ENCODE assay signal across 8 cellular contexts in genomic region chr6:27752038-27752885, GRCh38.
A peak's percentile ranks its signal among the peaks of the same experiment; 100 is the strongest.
DNase-seq lines count a peak whose midpoint lies in the region; ATAC-seq and TF ChIP-seq lines count a peak whose summit lies in the region.

No MANE protein-coding gene starts in this region.

- H4K91ac ChIP-seq in trophoblast cell (ENCODE audit: low read depth, low read length): no peak overlapping the region

- H3K9me3 ChIP-seq in DOHH2 (ENCODE audit: control insufficient read depth, insufficient read depth, low read length) (no peaks in the 10 kb centered on the region), SK-N-SH (no peaks in the 10 kb centered on the region), trophoblast cell (ENCODE audit: insufficient read depth, low read depth, low read length) (no peaks in the 10 kb centered on the region)

- CTCF ChIA-PET in HEK293T (lab: Yijun Ruan, JAX) (interaction anchor here (0.6 to 1.4 kb wide), 15 partner anchors 13 to 564 kb away, joined by 3 to 9 read pairs (median 4); no protein-coding TSS in a partner anchor), SK-N-SH (lab: Yijun Ruan, JAX) (interaction anchor here (0.6 to 3.9 kb wide), 35 partner anchors 9 to 1828 kb away, joined by 3 to 41 read pairs (median 4); partner anchors contain the start of gene ZNF184)

- DNase-seq in HEK293T (ENCODE audit: extremely low spot score) (peak; percentile 56), NCI-H1105 (lab: John Stamatoyannopoulos, UW) (peak; percentile 81), SK-N-SH (peak; percentile 53), amniotic epithelial cell (ENCODE audit: low read depth) (peak; percentile 77), left cardiac atrium (peak; percentile 42), trophoblast cell (peak; percentile 67 to 97), GM19240 (ENCODE audit: insufficient read length, low spot score) (no peak)

- peak; percentile 81 for TF ChIP-seq RAD21 in SK-N-SH (IDR thresholded peaks at IDR 0.05; ENCODE audit: low read length)

- no peak overlapping the region for H4K12ac ChIP-seq in trophoblast cell (ENCODE audit: low read depth, low read length)

- ATAC-seq in left cardiac atrium: peak; percentile 89 to 92

- no peak overlapping the region for H3K14ac ChIP-seq in trophoblast cell (ENCODE audit: low read length)

- H2BK12ac ChIP-seq in trophoblast cell (ENCODE audit: low read length): no peak overlapping the region

- no peak overlapping the region for H2AK5ac ChIP-seq in trophoblast cell (ENCODE audit: low read length)

- peak overlapping the region; percentile 98 for H3K4me2 ChIP-seq in DOHH2 (ENCODE audit: low read length)
- H3K4me2 ChIP-seq in SK-N-SH: peak overlapping the region; percentile 88
- H3K4me2 ChIP-seq in trophoblast cell (ENCODE audit: low read length): peak overlapping the region; percentile 75

- H3K9me2 ChIP-seq in DOHH2 (replicated peaks; ENCODE audit: control insufficient read depth, low read length) (no peaks in the 10 kb centered on the region), SK-N-SH (no peaks in the 10 kb centered on the region)

- peaks cover under 1% of the 10 kb centered on the region for H3K79me1 ChIP-seq in trophoblast cell (ENCODE audit: low read length)

- TF ChIP-seq CTCF in DOHH2 (IDR thresholded peaks at IDR 0.05; ENCODE audit: low read depth, low read length, poor library complexity, severe bottlenecking) (peak; percentile 73), SK-N-SH (IDR thresholded peaks at IDR 0.05) (peak; percentile 80)

- H2AFZ ChIP-seq in SK-N-SH (ENCODE audit: low read depth) (peak overlapping the region; percentile 99), trophoblast cell (ENCODE audit: insufficient read depth, low read length, poor library complexity) (no peak overlapping the region)

- POLR2A ChIA-PET in HEK293T (lab: Yijun Ruan, JAX) (interaction anchor here (0.7 to 1.6 kb wide), 12 partner anchors 20 to 565 kb away, joined by 3 to 7 read pairs (median 4); a partner anchor contains a TSS), SK-N-SH (lab: Yijun Ruan, JAX) (interaction anchor here (0.6 kb wide), 1 partner anchor 55 kb away, joined by 3 read pairs; a partner anchor contains a TSS)

- no peak overlapping the region for H3K4ac ChIP-seq in trophoblast cell (ENCODE audit: low read depth, low read length)

- peaks cover 16% of the 10 kb centered on the region for H3F3A ChIP-seq in DOHH2 (ENCODE audit: control insufficient read depth, insufficient read depth)
- H3F3A ChIP-seq in SK-N-SH (replicated peaks; ENCODE audit: insufficient read depth): peaks cover 9% of the 10 kb centered on the region

- WGBS in SK-N-SH (ENCODE audit: low lambda C conversion rate): 18% methylated on average over 22 of the region's 24 CpGs
- no CpG with 5 or more reads among the region's 24 CpGs for WGBS in trophoblast cell (ENCODE audit: extremely low coverage, insufficient coverage, insufficient read length)

- no peak overlapping the region for H3K23ac ChIP-seq in trophoblast cell (ENCODE audit: low read length)

- H2BK120ac ChIP-seq in trophoblast cell (ENCODE audit: insufficient read depth, low read length, poor library complexity): no peak overlapping the region

- H3K79me2 ChIP-seq in DOHH2 (ENCODE audit: control insufficient read depth, low read length) (no peaks in the 10 kb centered on the region), SK-N-SH (ENCODE audit: insufficient read depth) (no peaks in the 10 kb centered on the region), trophoblast cell (ENCODE audit: control insufficient read depth, insufficient read depth, low read length, poor library complexity) (no peaks in the 10 kb centered on the region)

- H3K9ac ChIP-seq in SK-N-SH: peak overlapping the region; percentile 72
- no peak overlapping the region for H3K9ac ChIP-seq in trophoblast cell (ENCODE audit: low read length)

- H3K4me1 ChIP-seq in DOHH2 (ENCODE audit: control insufficient read depth, low read length): peaks cover 20% of the 10 kb centered on the region
- no peaks in the 10 kb centered on the region for H3K4me1 ChIP-seq in SK-N-SH (ENCODE audit: control insufficient read depth in 1 of 2, insufficient read depth in 2 of 2, low read depth in 1 of 2, low read length in 1 of 2)
- H3K4me1 ChIP-seq in trophoblast cell (ENCODE audit: control insufficient read depth in 1 of 2, insufficient read depth in 2 of 2, low read length in 2 of 2): peaks cover 0 to under 1% of the 10 kb centered on the region in 2 experiments

- H4K8ac ChIP-seq in trophoblast cell (ENCODE audit: low read depth, low read length): no peak overlapping the region

- no peaks in the 10 kb centered on the region for H3K36me3 ChIP-seq in DOHH2 (ENCODE audit: control insufficient read depth, low read length)
- no peaks in the 10 kb centered on the region for H3K36me3 ChIP-seq in SK-N-SH (replicated peaks in 1 of 2; ENCODE audit: control insufficient read depth in 1 of 2, insufficient read depth in 2 of 2, low read length in 1 of 2)
- H3K36me3 ChIP-seq in trophoblast cell (ENCODE audit: control insufficient read depth in 1 of 2, insufficient read depth in 2 of 2, low read length in 2 of 2): no peaks in the 10 kb centered on the region

- H2BK5ac ChIP-seq in trophoblast cell (ENCODE audit: low read depth, low read length, poor library complexity): no peak overlapping the region

- H3K18ac ChIP-seq in trophoblast cell (ENCODE audit: low read length): no peak overlapping the region

- peak overlapping the region; percentile 52; the same call in 1 of the 2 replicates for H3K27ac ChIP-seq in DOHH2 (ENCODE audit: low read depth, low read length)
- H3K27ac ChIP-seq in SK-N-SH (ENCODE audit: low read depth in 2 of 2, low read length in 1 of 2): peak overlapping the region; percentile 32 to 71; a peak in 1 of 4 replicates
- H3K27ac ChIP-seq in trophoblast cell (ENCODE audit: low read depth, low read length): no peak overlapping the region

- H3K27me3 ChIP-seq in DOHH2 (ENCODE audit: control insufficient read depth, low read length): peaks cover 12% of the 10 kb centered on the region
- peaks cover 11% of the 10 kb centered on the region; the same call in 1 of the 2 replicates for H3K27me3 ChIP-seq in SK-N-SH (ENCODE audit: insufficient read depth)
- H3K27me3 ChIP-seq in trophoblast cell (ENCODE audit: insufficient read depth, low read length): no peaks in the 10 kb centered on the region

- peak overlapping the region; percentile 100 for H3K4me3 ChIP-seq in DOHH2 (ENCODE audit: low read length)
- H3K4me3 ChIP-seq in SK-N-SH (ENCODE audit: low read depth in 2 of 2, low read length in 1 of 2): peak overlapping the region; percentile 66 to 97
- H3K4me3 ChIP-seq in trophoblast cell (ENCODE audit: low read depth, low read length): peak overlapping the region; percentile 93

- intact Hi-C loops in left cardiac atrium (cut with DNase I): loop anchor here (2.0 to 10.0 kb wide), 3 partner anchors 233 to 565 kb away; no protein-coding TSS in a partner anchor

- H4K20me1 ChIP-seq in DOHH2 (ENCODE audit: control insufficient read depth, insufficient read depth, low read depth, low read length) (no peaks in the 10 kb centered on the region), SK-N-SH (ENCODE audit: insufficient read depth) (no peaks in the 10 kb centered on the region)

- TF ChIP-seq EP300 in SK-N-SH (IDR thresholded peaks at IDR 0.05; ENCODE audit: borderline replicate concordance in 1 of 2, low read depth in 1 of 2, low read length in 1 of 2): no peak

TF ChIP-seq in HEK293T, 16 proteins besides CTCF, POLR2A, EP300 and RAD21 (continues in another document):
- TF ChIP-seq SUZ12 (IDR thresholded peaks at IDR 0.05) (no peak), FOXM1 (IDR thresholded peaks at IDR 0.05; ENCODE audit: borderline replicate concordance) (no peak), L3MBTL2 (conservative IDR thresholded peaks at IDR 0.05) (no peak), BHLHE40 (IDR thresholded peaks at IDR 0.05; ENCODE audit: borderline replicate concordance) (no peak), FOXK2 (IDR thresholded peaks at IDR 0.05) (no peak), PKNOX1 (IDR thresholded peaks at IDR 0.05) (no peak), ZNF384 (IDR thresholded peaks at IDR 0.05) (no peak), SP1 (IDR thresholded peaks at IDR 0.05) (no peak), HDGF (IDR thresholded peaks at IDR 0.05; ENCODE audit: borderline replicate concordance) (no peak), ARNT (IDR thresholded peaks at IDR 0.05) (no peak), FOXA1 (IDR thresholded peaks at IDR 0.05) (no peak), CTBP1 (IDR thresholded peaks at IDR 0.05; ENCODE audit: borderline replicate concordance) (no peak)

TF ChIP-seq in SK-N-SH, 30 proteins besides CTCF, POLR2A, EP300 and RAD21 (continues in another document):
- TF ChIP-seq MXI1 (IDR thresholded peaks at IDR 0.05; ENCODE audit: low read depth, low read length) (peak; percentile 27; the same call in 1 of the 2 replicates), TCF12 (IDR thresholded peaks at IDR 0.05) (no peak), PBX3 (IDR thresholded peaks at IDR 0.05) (no peak), NFIC (IDR thresholded peaks at IDR 0.05; ENCODE audit: borderline replicate concordance) (no peak), CHD2 (IDR thresholded peaks at IDR 0.05; ENCODE audit: low read length, partially characterized antibody) (peak; percentile 48), MAX (IDR thresholded peaks at IDR 0.05; ENCODE audit: low read depth) (peak; percentile 49; the same call in 1 of the 2 replicates), GABPA (IDR thresholded peaks at IDR 0.05; ENCODE audit: low read depth) (no peak), GATA2 (CRISPR knock-in tag; IDR thresholded peaks at IDR 0.05) (no peak), EZH2phosphoT487 (IDR thresholded peaks at IDR 0.05; ENCODE audit: borderline replicate concordance, low read depth) (no peak), FOSL2 (IDR thresholded peaks at IDR 0.05; ENCODE audit: borderline replicate concordance, low read depth) (no peak), SIN3A (IDR thresholded peaks at IDR 0.05; ENCODE audit: borderline replicate concordance, low read depth, low read length) (no peak), TEAD4 (IDR thresholded peaks at IDR 0.05; ENCODE audit: borderline replicate concordance, insufficient read depth) (no peak), TAF1 (IDR thresholded peaks at IDR 0.05; ENCODE audit: borderline replicate concordance, low read depth, low read length) (no peak), FOXJ3 (CRISPR knock-in tag; IDR thresholded peaks at IDR 0.05) (no peak)
